Comparison of ENCODE assay signal across 21 cellular contexts in genomic region chr12:9911708-9912107, GRCh38. TPM values are rescaled to one million over a fixed set of nuclear protein-coding genes. Genes with fewer than 3 reads are reported as not detected.
A peak's percentile ranks its signal among the peaks of the same experiment; 100 is the strongest.
DNase-seq lines count a peak whose midpoint lies in the region; ATAC-seq and TF ChIP-seq lines count a peak whose summit lies in the region.
"Had no signal": no experiment of that assay in that cellular context is flagged by ENCODE, and none has a peak within 500 bp of the region (broad histone marks: within the 10 kb centered on the region; RNA-seq: fewer than 3 reads in every experiment).

No MANE protein-coding gene starts in this region.

- peaks cover 43% of the 10 kb centered on the region for H3K4me1 Mint-ChIP-seq in activated CD8-positive, alpha-beta T cell treated with anti-CD3 and anti-CD28 coated beads, Interleukin-2, amount 10 ng/mL, durations not matched to agents 7 days and 5 days (ENCODE audit: low read depth)
- H3K4me1 Mint-ChIP-seq in endodermal cell, result no peaks in the 10 kb centered on the region
- H3K4me1 Mint-ChIP-seq: IgD-negative memory B cell had no signal

- peaks cover 2% of the 10 kb centered on the region for H3K27me3 Mint-ChIP-seq in activated CD8-positive, alpha-beta T cell treated with anti-CD3 and anti-CD28 coated beads, Interleukin-2, amount 10 ng/mL, durations not matched to agents 7 days and 5 days (ENCODE audit: low read depth)
- H3K27me3 Mint-ChIP-seq in endodermal cell (ENCODE audit: insufficient read depth), result no peaks in the 10 kb centered on the region
- H3K27me3 Mint-ChIP-seq: CD8-positive, alpha-beta memory T cell had no signal

- CTCF ChIA-PET in activated CD8-positive, alpha-beta T cell treated with anti-CD3 and anti-CD28 coated beads, Interleukin-2, amount 10 ng/mL, durations not matched to agents 7 days and 5 days (lab: Charles Lee), result interaction anchor here (1.2 kb wide), 1 partner anchor 98 kb away, joined by 3 read pairs; no protein-coding TSS in a partner anchor

- TF ChIP-seq CTCF in endodermal cell (conservative IDR thresholded peaks at IDR 0.05) (no peak), neural cell (IDR thresholded peaks at IDR 0.05; ENCODE audit: poor library complexity, severe bottlenecking) (no peak), upper lobe of right lung (IDR thresholded peaks at IDR 0.05) (no peak)

- H3K4me2 ChIP-seq in neural cell (ENCODE audit: low read length), result no peak overlapping the region

- H3K9me3 Mint-ChIP-seq in activated CD8-positive, alpha-beta T cell treated with anti-CD3 and anti-CD28 coated beads, Interleukin-2, amount 10 ng/mL, durations not matched to agents 7 days and 5 days (ENCODE audit: insufficient read depth), result peaks cover 57% of the 10 kb centered on the region
- H3K9me3 Mint-ChIP-seq in endodermal cell, result peaks cover 39% of the 10 kb centered on the region

- no peak overlapping the region for H3K9ac ChIP-seq in endodermal cell (ENCODE audit: extremely low read depth, low read length, poor library complexity, severe bottlenecking)
- peak overlapping the region; percentile 68 for H3K9ac ChIP-seq in neural cell (ENCODE audit: low read length)

- H3K4me3 Mint-ChIP-seq in activated CD8-positive, alpha-beta T cell treated with anti-CD3 and anti-CD28 coated beads, Interleukin-2, amount 10 ng/mL, durations not matched to agents 7 days and 5 days, result no peak overlapping the region
- H3K4me3 Mint-ChIP-seq in endodermal cell, result no peak overlapping the region
- H3K4me3 Mint-ChIP-seq: CD4-positive, CD25-positive, alpha-beta regulatory T cell; IgD-negative memory B cell had no signal

- H2AFZ ChIP-seq in neural cell (ENCODE audit: low read depth, low read length), result no peak overlapping the region

- intact Hi-C loops in upper lobe of right lung (cut with DNase I), result loop anchor here (10.0 kb wide), 1 partner anchor 97 kb away; no protein-coding TSS in a partner anchor

- no peak overlapping the region for H3K27ac ChIP-seq in endodermal cell (ENCODE audit: low read depth, low read length)
- H3K27ac ChIP-seq in neural cell (ENCODE audit: low read length), result peak overlapping the region; percentile 85
- no peak overlapping the region for H3K27ac ChIP-seq in upper lobe of right lung

- H3K9me3 ChIP-seq in endodermal cell (ENCODE audit: control insufficient read depth, low read length), result peaks cover 32% of the 10 kb centered on the region
- no peaks in the 10 kb centered on the region for H3K9me3 ChIP-seq in neural cell (ENCODE audit: low read length)
- peaks cover 12% of the 10 kb centered on the region for H3K9me3 ChIP-seq in upper lobe of right lung
- H3K9me3 ChIP-seq: BE2C had no signal

- H3K27ac Mint-ChIP-seq in activated CD8-positive, alpha-beta T cell treated with anti-CD3 and anti-CD28 coated beads, Interleukin-2, amount 10 ng/mL, durations not matched to agents 7 days and 5 days, result peak overlapping the region; percentile 39
- H3K27ac Mint-ChIP-seq in endodermal cell, result no peak overlapping the region
- H3K27ac Mint-ChIP-seq: IgD-negative memory B cell had no signal

- no peaks in the 10 kb centered on the region for H4K20me1 ChIP-seq in neural cell (ENCODE audit: insufficient read depth)

- no peak for ATAC-seq in activated CD8-positive, alpha-beta T cell treated with anti-CD3 and anti-CD28 coated beads, Interleukin-2, amount 10 ng/mL, durations not matched to agents 7 days and 5 days
- ATAC-seq in upper lobe of right lung, result no peak
- ATAC-seq in HG03378 (IDR thresholded peaks at IDR 0.05; ENCODE audit: unreplicated experiment), result no peak
- ATAC-seq: GM12878, HepG2 had no signal

- peaks cover 55% of the 10 kb centered on the region for H3K36me3 Mint-ChIP-seq in activated CD8-positive, alpha-beta T cell treated with anti-CD3 and anti-CD28 coated beads, Interleukin-2, amount 10 ng/mL, durations not matched to agents 7 days and 5 days (ENCODE audit: low read depth)
- H3K36me3 Mint-ChIP-seq in endodermal cell (ENCODE audit: low read depth), result peaks cover 2% of the 10 kb centered on the region

- peak overlapping the region; percentile 60 for H3K4me3 ChIP-seq in endodermal cell (ENCODE audit: low read length)
- H3K4me3 ChIP-seq in neural cell (ENCODE audit: low read length), result peak overlapping the region; percentile 63
- no peak overlapping the region for H3K4me3 ChIP-seq in upper lobe of right lung
- H3K4me3 ChIP-seq: GM12878, HAP-1 had no signal

- DNase-seq in activated CD8-positive, alpha-beta T cell treated with anti-CD3 and anti-CD28 coated beads, Interleukin-2, amount 10 ng/mL, durations not matched to agents 7 days and 5 days, result no peak
- no peak for DNase-seq in endodermal cell
- no peak for DNase-seq in upper lobe of right lung
- DNase-seq in stimulated activated CD4-positive, alpha-beta T cell treated with anti-CD3 and anti-CD28 coated beads, Interleukin-4, amount 100 ng/mL, for 24 hours, result no peak
- no peak for DNase-seq in inferior parietal cortex (ENCODE audit: extremely low spot score)
- DNase-seq: ACHN; BE2C; C1 segment of cervical spinal cord; CD4-positive, CD25-positive, alpha-beta regulatory T cell; CD8-positive, alpha-beta memory T cell; COR-L47; DMS 273 treated with DMSO at 0.1 percent for 48 hours; DND-41 had no signal

- H3K4me1 ChIP-seq in endodermal cell (ENCODE audit: control insufficient read depth, insufficient read depth, low read length) (no peaks in the 10 kb centered on the region), upper lobe of right lung (no peaks in the 10 kb centered on the region)
- H3K4me1 ChIP-seq: BE2C, HAP-1 had no signal

- POLR2A ChIA-PET in activated CD8-positive, alpha-beta T cell treated with anti-CD3 and anti-CD28 coated beads, Interleukin-2, amount 10 ng/mL, durations not matched to agents 7 days and 5 days (lab: Charles Lee), result interaction anchor here (0.6 kb wide), 1 partner anchor 232 kb away, joined by 3 read pairs; no protein-coding TSS in a partner anchor

- TF ChIP-seq EP300 in neural cell (conservative IDR thresholded peaks at IDR 0.05; ENCODE audit: poor library complexity, severe bottlenecking), result no peak

- no peaks in the 10 kb centered on the region for H3K36me3 ChIP-seq in endodermal cell (ENCODE audit: control insufficient read depth, insufficient read depth, low read length)
- H3K36me3 ChIP-seq in neural cell (ENCODE audit: insufficient read depth, low read length), result no peaks in the 10 kb centered on the region
- no peaks in the 10 kb centered on the region for H3K36me3 ChIP-seq in upper lobe of right lung
- H3K36me3 ChIP-seq: BE2C, HAP-1 had no signal

- H3F3A ChIP-seq in neural cell (ENCODE audit: insufficient read depth, low read length, poor library complexity, severe bottlenecking), result no peaks in the 10 kb centered on the region

- H3K79me2 ChIP-seq in neural cell (replicated peaks; ENCODE audit: insufficient read depth, low read length), result peaks cover 5% of the 10 kb centered on the region

- no peaks in the 10 kb centered on the region for H3K27me3 ChIP-seq in endodermal cell (ENCODE audit: control insufficient read depth, insufficient read depth, low read length, poor library complexity, severe bottlenecking)
- H3K27me3 ChIP-seq in neural cell (ENCODE audit: insufficient read depth, low read depth, low read length), result no peaks in the 10 kb centered on the region
- H3K27me3 ChIP-seq in upper lobe of right lung, result no peaks in the 10 kb centered on the region
- H3K27me3 ChIP-seq: BE2C had no signal

- TF ChIP-seq RAD21 in neural cell (conservative IDR thresholded peaks at IDR 0.05), result no peak

- no peaks in the 10 kb centered on the region for H3K9me2 ChIP-seq in neural cell (ENCODE audit: insufficient read depth, low read length)

TF ChIP-seq in neural cell, 6 proteins besides CTCF, POLR2A, EP300 and RAD21:
- TF ChIP-seq EZH2 (IDR thresholded peaks at IDR 0.05; ENCODE audit: borderline replicate concordance, insufficient read depth, low read length, poor library complexity, severe bottlenecking), result no peak
- no peak for TF ChIP-seq TAF1 (IDR thresholded peaks at IDR 0.05; ENCODE audit: low read depth)
- TF ChIP-seq MXI1 (conservative IDR thresholded peaks at IDR 0.05; ENCODE audit: poor library complexity, severe bottlenecking), result no peak
- TF ChIP-seq SMC3 (conservative IDR thresholded peaks at IDR 0.05; ENCODE audit: poor library complexity), result no peak
- no peak for TF ChIP-seq POLR2AphosphoS5 (IDR thresholded peaks at IDR 0.05)
TF ChIP-seq in neural cell: peak in this region for 0.

RNA-seq across cellular contexts. Expression of gene CLEC2A, which starts 20.5 kb away (rescaled TPM):
- total RNA-seq in activated CD8-positive, alpha-beta T cell treated with anti-CD3 and anti-CD28 coated beads, Interleukin-2, amount 10 ng/mL, durations not matched to agents 7 days and 5 days, result not detected
- total RNA-seq in endodermal cell, result 1 to 10 TPM in 1 of 2 donors, not detected in 1; 3.8 TPM
- polyA plus RNA-seq in endodermal cell (2013, experiment 1 of 2), result not detected
- not detected for polyA plus RNA-seq in endodermal cell (2013, experiment 2 of 2)
- not detected in 2 replicates for polyA plus RNA-seq in neural cell
- not detected in 2 replicates for polyA minus RNA-seq in neural cell
- not detected for total RNA-seq in upper lobe of right lung
- total RNA-seq: CD4-positive, CD25-positive, alpha-beta regulatory T cell; CD8-positive, alpha-beta memory T cell; G401; GM12878; H4; HepG2 had no signal
- polyA plus RNA-seq: CD4-positive, CD25-positive, alpha-beta regulatory T cell; CD8-positive, alpha-beta memory T cell; GM12878; HepG2; IgD-negative memory B cell had no signal

RNA-seq across cellular contexts. Expression of gene KLRF2, which starts 30.4 kb away (rescaled TPM):
- total RNA-seq in activated CD8-positive, alpha-beta T cell treated with anti-CD3 and anti-CD28 coated beads, Interleukin-2, amount 10 ng/mL, durations not matched to agents 7 days and 5 days, result under 1 TPM; 0.79 to 0.94 TPM
- total RNA-seq in endodermal cell (not detected), upper lobe of right lung (not detected)
- not detected for polyA plus RNA-seq in endodermal cell (2013, experiment 1 of 2)
- not detected for polyA plus RNA-seq in endodermal cell (2013, experiment 2 of 2)
- polyA plus RNA-seq in neural cell, result not detected in 2 replicates
- polyA minus RNA-seq in neural cell, result not detected in 2 replicates
- total RNA-seq: CD4-positive, CD25-positive, alpha-beta regulatory T cell; CD8-positive, alpha-beta memory T cell; G401; GM12878; H4; HepG2 had no signal
- polyA plus RNA-seq: CD4-positive, CD25-positive, alpha-beta regulatory T cell; CD8-positive, alpha-beta memory T cell; HepG2; IgD-negative memory B cell had no signal

RNA-seq across cellular contexts. Expression of gene CLEC2B, which starts 42.6 kb away (rescaled TPM):
- total RNA-seq in activated CD8-positive, alpha-beta T cell treated with anti-CD3 and anti-CD28 coated beads, Interleukin-2, amount 10 ng/mL, durations not matched to agents 7 days and 5 days, result 10 to 100 TPM; 55.2 to 58.8 TPM
- total RNA-seq in endodermal cell, result not detected
- not detected for polyA plus RNA-seq in endodermal cell (2013, experiment 1 of 2)
- not detected for polyA plus RNA-seq in endodermal cell (2013, experiment 2 of 2)
- polyA plus RNA-seq in neural cell, result 0.17 TPM in 1 of 2 replicates, not detected in the other
- not detected in 2 replicates for polyA minus RNA-seq in neural cell
- 24.6 TPM for total RNA-seq in upper lobe of right lung
- total RNA-seq: G401, HepG2 had no signal
- polyA plus RNA-seq: HepG2 had no signal

RNA-seq across cellular contexts. Expression of gene CLEC12A, which starts 59.5 kb away (rescaled TPM):
- total RNA-seq in activated CD8-positive, alpha-beta T cell treated with anti-CD3 and anti-CD28 coated beads, Interleukin-2, amount 10 ng/mL, durations not matched to agents 7 days and 5 days, result 1 to 10 TPM; 4.8 to 6.3 TPM
- not detected for total RNA-seq in endodermal cell
- polyA plus RNA-seq in endodermal cell (2013, experiment 1 of 2), result not detected
- polyA plus RNA-seq in endodermal cell (2013, experiment 2 of 2), result not detected
- polyA plus RNA-seq in neural cell, result not detected in 2 replicates
- not detected in 2 replicates for polyA minus RNA-seq in neural cell
- total RNA-seq in upper lobe of right lung, result 43.4 TPM
- total RNA-seq: CD4-positive, CD25-positive, alpha-beta regulatory T cell; CD8-positive, alpha-beta memory T cell; G401; H4; HepG2 had no signal
- polyA plus RNA-seq: CD8-positive, alpha-beta memory T cell; HepG2 had no signal

Comparison
In these comparisons a context has a peak if more than half of its experiments do, and no peak if none do; other contexts are left out.
1. RNA of gene CLEC2B, which starts 42.6 kb away (total RNA-seq): 55.2 to 58.8 TPM in activated CD8-positive, alpha-beta T cell treated with anti-CD3 and anti-CD28 coated beads, Interleukin-2, amount 10 ng/mL, durations not matched to agents 7 days and 5 days and 24.6 TPM in upper lobe of right lung (single experiment); not detected in endodermal cell; every median in the first group is over 10 times any median in the second.